ENCODE assay signal across 9 cellular contexts in genomic region chr2:26692814-26693286, GRCh38. TPM values are rescaled to one million over a fixed set of nuclear protein-coding genes. Genes with fewer than 3 reads are reported as not detected.
DNase-seq lines count a peak whose midpoint lies in the region; ATAC-seq, FAIRE-seq and TF ChIP-seq lines count a peak whose summit lies in the region.
"Had no signal": no experiment of that assay in that cellular context is flagged by ENCODE, and none has a peak within 500 bp of the region (broad histone marks: within the 10 kb centered on the region; RNA-seq: fewer than 3 reads in every experiment).

No MANE protein-coding gene starts in this region.

- H3K27me3 ChIP-seq in HUES6 (ENCODE audit: control insufficient read depth, insufficient read depth, low read length) = peaks cover 95% of the 10 kb centered on the region

- no peaks in the 10 kb centered on the region for H3K9me3 Mint-ChIP-seq in central memory CD8-positive, alpha-beta T cell
- no peaks in the 10 kb centered on the region for H3K9me3 Mint-ChIP-seq in mesothelial cell of epicardium

- ATAC-seq in central memory CD8-positive, alpha-beta T cell (replicated peaks; ENCODE audit: extremely low read depth, poor library complexity, severe bottlenecking) = peak; percentile 10
- no peak for ATAC-seq in HG02973 (IDR thresholded peaks at IDR 0.05; ENCODE audit: unreplicated experiment)

- no peak for TF ChIP-seq POLR2A in H54 (IDR thresholded peaks at IDR 0.05; ENCODE audit: low read depth, low read length)

- no peak overlapping the region for H3K27ac Mint-ChIP-seq in central memory CD8-positive, alpha-beta T cell (ENCODE audit: low read depth)
- H3K27ac Mint-ChIP-seq in mesothelial cell of epicardium = no peak overlapping the region

- POLR2A ChIA-PET in AG04449 (lab: Yijun Ruan, JAX) = no interaction called here

- DNase-seq in AG04449 (ENCODE audit: low read depth, low spot score) = no peak
- DNase-seq in central memory CD8-positive, alpha-beta T cell (ENCODE audit: low spot score in 2 of 2) = no peak
- peak in 1 of 2 experiments; percentile 43 for DNase-seq in mesothelial cell of epicardium (ENCODE audit: low spot score in 2 of 2, unreplicated experiment in 2 of 2)
- DNase-seq in DMS153 treated with DMSO at 0.1 percent for 48 hours (lab: John Stamatoyannopoulos, UW; ENCODE audit: unreplicated experiment) = no peak
- DNase-seq in NCI-H2107 treated with DMSO at 0.1 percent for 48 hours (lab: John Stamatoyannopoulos, UW; ENCODE audit: unreplicated experiment) = no peak
- no peak for DNase-seq in H54 (ENCODE audit: insufficient read length, low spot score)

- CTCF ChIA-PET in AG04449 (lab: Yijun Ruan, JAX) = no interaction called here

- no peak overlapping the region for H3K4me3 Mint-ChIP-seq in central memory CD8-positive, alpha-beta T cell
- H3K4me3 Mint-ChIP-seq in mesothelial cell of epicardium = peak overlapping the region; percentile 22

- FAIRE-seq in H54 (lab: Jason Lieb, UNC) = no peak

- TF ChIP-seq CTCF in AG04449 (IDR thresholded peaks at IDR 0.05; ENCODE audit: insufficient read depth, low read length, missing control alignments) (no peak), mesothelial cell of epicardium (IDR thresholded peaks at IDR 0.05; ENCODE audit: unreplicated experiment) (no peak)

- no peak overlapping the region for H3K9ac ChIP-seq in HUES6 (ENCODE audit: low read length)

- H3K27me3 Mint-ChIP-seq in central memory CD8-positive, alpha-beta T cell = peaks cover 90% of the 10 kb centered on the region
- peaks cover 42% of the 10 kb centered on the region for H3K27me3 Mint-ChIP-seq in mesothelial cell of epicardium (ENCODE audit: low read depth)

- H3K36me3 Mint-ChIP-seq in central memory CD8-positive, alpha-beta T cell (ENCODE audit: insufficient read depth) = peaks cover 2% of the 10 kb centered on the region
- no peaks in the 10 kb centered on the region for H3K36me3 Mint-ChIP-seq in mesothelial cell of epicardium

- H3K4me1 ChIP-seq in HUES6 (ENCODE audit: control insufficient read depth, insufficient read depth, low read length) = peaks cover 17% of the 10 kb centered on the region; the same call in 1 of the 2 replicates

- H3K4me3 ChIP-seq in AG04449 (ENCODE audit: low read depth, low read length) (peak overlapping the region; percentile 34), HUES6 (ENCODE audit: low read depth, low read length) (peak overlapping the region; percentile 51)

- H3K36me3 ChIP-seq in HUES6 (ENCODE audit: control insufficient read depth, insufficient read depth, low read length) = no peaks in the 10 kb centered on the region

- peaks cover 6% of the 10 kb centered on the region for H3K4me1 Mint-ChIP-seq in central memory CD8-positive, alpha-beta T cell
- peaks cover 14% of the 10 kb centered on the region for H3K4me1 Mint-ChIP-seq in mesothelial cell of epicardium

- H3K27ac ChIP-seq in HUES6 (ENCODE audit: low read depth, low read length) = no peak overlapping the region

- H3K9me3 ChIP-seq in HUES6 (ENCODE audit: control insufficient read depth, insufficient read depth, low read depth, low read length) = no peaks in the 10 kb centered on the region

RNA-seq across cellular contexts. Expression of gene KCNK3, which starts 0.3 kb away (rescaled TPM):
- 6.3 to 6.9 TPM (median 6.6 TPM) in 3 replicates for total RNA-seq in mesothelial cell of epicardium

RNA-seq across cellular contexts. Expression of gene CIB4, which starts 51.7 kb away (rescaled TPM):
- total RNA-seq in mesothelial cell of epicardium = not detected in 3 replicates
- total RNA-seq: temporal lobe had no signal
